8 cellular contexts compared by ENCODE assay signal in the genomic region with DNA sequence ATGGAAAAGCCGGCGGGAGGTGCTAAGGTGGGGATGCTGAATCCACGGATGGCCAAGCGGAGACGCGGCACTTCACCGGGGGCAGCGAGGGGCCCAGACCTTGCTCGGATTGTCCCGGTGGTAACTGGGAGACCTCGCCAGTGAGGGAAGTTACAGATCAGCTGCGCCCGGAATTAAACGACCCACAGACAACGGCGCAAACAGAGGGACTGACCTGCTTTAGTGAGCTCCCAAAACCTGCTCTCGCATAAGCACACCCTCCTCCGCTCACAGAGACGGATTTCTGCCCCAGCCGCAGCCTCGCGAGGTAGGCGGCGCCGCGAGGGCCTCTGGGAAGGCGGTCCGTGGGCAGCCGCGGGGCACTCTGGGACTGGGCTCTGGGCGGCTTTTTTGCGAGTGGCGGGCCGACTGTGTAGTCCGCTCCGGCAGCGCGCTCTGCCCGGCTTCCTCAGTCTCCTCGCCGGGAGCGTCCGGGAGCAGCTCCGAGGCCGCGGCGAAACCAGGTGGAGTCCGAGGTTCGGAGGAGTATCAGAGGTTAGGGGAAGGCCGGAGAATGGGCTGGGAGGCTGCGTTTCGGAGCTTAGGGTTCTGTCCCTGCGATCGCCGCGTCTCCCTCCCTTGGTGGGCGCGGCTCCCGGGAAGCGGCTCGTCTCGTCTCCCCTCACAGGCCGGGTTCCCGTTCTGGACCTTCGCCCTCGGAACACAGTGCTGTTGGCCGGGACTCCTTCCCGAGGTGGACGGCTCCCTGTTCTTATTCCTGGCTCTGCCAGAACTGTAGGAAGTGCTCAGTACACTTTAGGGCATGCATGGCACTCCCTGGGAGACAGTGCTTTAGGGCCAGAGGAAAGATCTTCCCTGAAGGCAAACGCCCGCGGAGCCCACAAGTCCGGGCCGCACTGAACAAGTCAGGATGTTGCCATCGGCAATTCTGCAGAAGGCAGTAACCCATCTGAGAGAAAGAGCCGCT. TPM values are rescaled to one million over a fixed set of nuclear protein-coding genes. Genes with fewer than 3 reads are reported as not detected.
DNase-seq lines count a peak whose midpoint lies in the region; ATAC-seq and TF ChIP-seq lines count a peak whose summit lies in the region.

Gene EXO5, plus strand, starts transcription at position 393 of the 967 bp plus-strand sequence. CDS start 5,778 bp downstream, outside the sequence.

- H4K20me1 ChIP-seq in smooth muscle cell (ENCODE audit: low read depth), result no peaks in the 10 kb centered on the region

- WGBS in smooth muscle cell (ENCODE audit: low lambda C conversion rate), result 3% methylated on average over 76 of the region's 76 CpGs

- peak; percentile 83 for DNase-seq in GM13977 (ENCODE audit: low spot score)
- peak; percentile 75 for DNase-seq in NCI-H2171 (lab: John Stamatoyannopoulos, UW)
- DNase-seq in activated B cell treated with CpG ODN at 0.5 μM for 24 hours, result peak; percentile 78
- peak; percentile 77 to 81 for DNase-seq in cardiac fibroblast (ENCODE audit: low read depth in 2 of 2)
- peak; percentile 75 to 79 (median 77) for DNase-seq in immature natural killer cell
- peak; percentile 50 for DNase-seq in smooth muscle cell (lab: John Stamatoyannopoulos, UW; ENCODE audit: unreplicated experiment)

- peaks cover 27% of the 10 kb centered on the region for H3K36me3 Mint-ChIP-seq in activated B cell treated with CpG ODN at 0.5 μM for 24 hours (ENCODE audit: low read depth)
- H3K36me3 Mint-ChIP-seq in immature natural killer cell, result peaks cover 21 to 39% (median 35%) of the 10 kb centered on the region in 3 donors

- peak within 1 kb of the TSS; percentile 96 for H2AFZ ChIP-seq in smooth muscle cell (ENCODE audit: low read depth)

- peak within 1 kb of the TSS; percentile 94 for H3K4me3 Mint-ChIP-seq in activated B cell treated with CpG ODN at 0.5 μM for 24 hours
- peak within 1 kb of the TSS; percentile 86 to 94 (median 93) for H3K4me3 Mint-ChIP-seq in immature natural killer cell

- ATAC-seq in HG02943 (IDR thresholded peaks at IDR 0.05; ENCODE audit: low read depth, unreplicated experiment) (peak; percentile 74), activated B cell treated with CpG ODN at 0.5 μM for 24 hours (ENCODE audit: low read depth) (peak; percentile 98), GM18873 (IDR thresholded peaks at IDR 0.05; ENCODE audit: low FRiP score, unreplicated experiment) (no peak)

- H3K4me2 ChIP-seq in smooth muscle cell, result peak within 1 kb of the TSS; percentile 94

- H3K27me3 ChIP-seq in smooth muscle cell (ENCODE audit: low read depth), result no peaks in the 10 kb centered on the region

- H3K9ac ChIP-seq in smooth muscle cell (ENCODE audit: low read depth), result peak within 1 kb of the TSS; percentile 71

- intact Hi-C loops in activated B cell treated with CpG ODN at 0.5 μM for 24 hours (cut with micrococcal nuclease), result loop anchor here (1.0 kb wide), 4 partner anchors 23 to 193 kb away; partner anchors contain the start of genes ZFP69, ZFP69B and ZNF684

- peaks cover 4% of the 10 kb centered on the region for H3K9me3 ChIP-seq in smooth muscle cell (replicated peaks; ENCODE audit: low read depth)

- no peaks in the 10 kb centered on the region for H3K36me3 ChIP-seq in smooth muscle cell (ENCODE audit: low read depth)

- POLR2A ChIA-PET in activated B cell treated with CpG ODN at 0.5 μM for 24 hours (lab: Charles Lee), result interaction anchor here (0.5 to 2.4 kb wide), 13 partner anchors 8 to 1920 kb away, joined by 3 to 15 read pairs (median 5); partner anchors contain the start of genes SMAP2, ZFP69, ZFP69B and ZNF684

- CTCF ChIA-PET in activated B cell treated with CpG ODN at 0.5 μM for 24 hours (lab: Charles Lee), result interaction anchor here (2.8 kb wide), 1 partner anchor 24 kb away, joined by 11 read pairs; the partner anchor contains the start of gene ZNF684

- H3K9me3 Mint-ChIP-seq in activated B cell treated with CpG ODN at 0.5 μM for 24 hours (peaks cover 9% of the 10 kb centered on the region), immature natural killer cell (peaks cover 7 to 40% (median 20%) of the 10 kb centered on the region in 6 donors)

- H3K27ac ChIP-seq in smooth muscle cell (ENCODE audit: low read depth), result peak within 1 kb of the TSS; percentile 50

- in situ Hi-C loops in GM13977 (cut with MboI; ENCODE audit: low pct_unique_long_range_greater_than_20kb, low sequenced_read_pairs, unreplicated experiment), result no loop called here

- H3K4me1 ChIP-seq in smooth muscle cell (ENCODE audit: low read depth), result peaks cover 13% of the 10 kb centered on the region

- peaks cover 26% of the 10 kb centered on the region for H3K79me2 ChIP-seq in smooth muscle cell (ENCODE audit: low read depth)

- peaks cover 18% of the 10 kb centered on the region for H3K4me1 Mint-ChIP-seq in activated B cell treated with CpG ODN at 0.5 μM for 24 hours
- H3K4me1 Mint-ChIP-seq in immature natural killer cell, result peaks cover 18 to 34% of the 10 kb centered on the region in 2 donors

- TF ChIP-seq CTCF in GM13977 (IDR thresholded peaks at IDR 0.05; ENCODE audit: extremely low read depth, insufficient read depth, missing control alignments) (no peak), activated B cell treated with CpG ODN at 0.5 μM for 24 hours (IDR thresholded peaks at IDR 0.05) (no peak), cardiac fibroblast (IDR thresholded peaks at IDR 0.05; ENCODE audit: low read depth, low read length) (no peak), smooth muscle cell (IDR thresholded peaks at IDR 0.05; ENCODE audit: borderline replicate concordance, insufficient read depth, poor library complexity, severe bottlenecking) (no peak)

- no peaks in the 10 kb centered on the region for H3F3A ChIP-seq in smooth muscle cell (ENCODE audit: low read depth)

- H3K27ac Mint-ChIP-seq in activated B cell treated with CpG ODN at 0.5 μM for 24 hours (peak within 1 kb of the TSS; percentile 81), immature natural killer cell (peak within 1 kb of the TSS; percentile 75 to 94 (median 90))

- no peaks in the 10 kb centered on the region for H3K27me3 Mint-ChIP-seq in activated B cell treated with CpG ODN at 0.5 μM for 24 hours
- H3K27me3 Mint-ChIP-seq in immature natural killer cell (ENCODE audit: low read depth in 3 of 3), result peaks cover 0 to 14% (median 3%) of the 10 kb centered on the region in 3 donors

- peak within 1 kb of the TSS; percentile 78 to 79 for H3K4me3 ChIP-seq in cardiac fibroblast (replicated peaks in 1 of 2; ENCODE audit: low read depth in 2 of 2, low read length in 2 of 2)
- H3K4me3 ChIP-seq in smooth muscle cell, result peak within 1 kb of the TSS; percentile 84

RNA-seq across cellular contexts. Expression of gene EXO5, which starts in this region (rescaled TPM):
- total RNA-seq in activated B cell treated with CpG ODN at 0.5 μM for 24 hours (11.4 and 13.8 TPM in 2 replicates), smooth muscle cell (9.4 and 10.4 TPM in 2 replicates)
- polyA plus RNA-seq in immature natural killer cell (10 to 100 TPM in 1 of 3 donors, 1 to 10 TPM in 2; 3.9 to 11.0 (median 5.0) TPM), smooth muscle cell (7.1 and 9.1 TPM in 2 replicates)
